In genomic region chr6:129102741-129103140, GRCh38 we compare ENCODE assay signal across 1 cellular context.
TF ChIP-seq lines count a peak whose summit lies in the region.

No MANE protein-coding gene starts in this region.

TF ChIP-seq in IMR-90, 13 proteins besides CTCF, POLR2A, EP300 and RAD21 (continued from another document):
- TF ChIP-seq ELK1 (IDR thresholded peaks at IDR 0.05; ENCODE audit: borderline replicate concordance, low read depth, low read length): no peak
- no peak for TF ChIP-seq MAFK (IDR thresholded peaks at IDR 0.05; ENCODE audit: low read depth, low read length)
- no peak for TF ChIP-seq RFX5 (IDR thresholded peaks at IDR 0.05; ENCODE audit: low read depth, low read length)
